8 cellular contexts compared by ENCODE assay signal in the genomic region with DNA sequence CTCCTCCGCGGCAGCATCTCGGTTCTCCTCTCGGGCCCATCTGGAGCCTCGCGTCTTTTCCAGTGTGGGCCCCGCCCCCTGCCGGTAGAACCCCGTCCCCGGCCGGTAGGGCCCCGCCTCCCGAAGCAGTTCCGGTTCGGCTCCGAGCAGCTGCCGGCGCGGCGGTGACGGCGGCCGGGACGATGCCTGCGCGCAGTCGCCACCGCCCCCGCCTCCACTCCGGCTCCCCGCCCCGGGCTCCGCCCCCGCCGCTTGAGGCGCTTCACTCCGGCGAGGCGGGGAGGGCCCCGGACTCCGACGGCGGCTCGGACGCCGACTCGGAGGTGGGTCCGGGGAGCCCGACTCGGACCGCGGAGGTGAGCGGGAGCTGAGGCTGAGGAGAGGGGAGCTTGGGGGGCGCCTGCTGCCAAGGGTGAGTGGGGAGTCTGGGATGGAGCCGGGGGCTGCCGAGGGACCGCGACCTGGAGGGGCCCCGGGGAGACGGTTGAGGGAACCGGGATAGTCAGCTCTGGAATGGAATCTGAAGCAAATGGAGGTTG. TPM values are rescaled to one million over a fixed set of nuclear protein-coding genes. Genes with fewer than 3 reads are reported as not detected.
A peak's percentile ranks its signal among the peaks of the same experiment; 100 is the strongest.
DNase-seq lines count a peak whose midpoint lies in the region; ATAC-seq and TF ChIP-seq lines count a peak whose summit lies in the region.

A gene (plus strand): TSS at position 290 of the 539 bp plus-strand sequence. CDS start 38,873 bp downstream, outside the sequence.

- POLR2A ChIA-PET in activated naive CD8-positive, alpha-beta T cell treated with anti-CD3 and anti-CD28 coated beads, Interleukin-2, amount 10 ng/mL, durations not matched to agents 7 days and 5 days (lab: Charles Lee), result interaction anchor here (0.6 to 4.3 kb wide), 14 partner anchors 16 to 1192 kb away, joined by 3 to 41 read pairs (median 3); a partner anchor contains a TSS

- peaks cover 43% of the 10 kb centered on the region for H3K4me1 Mint-ChIP-seq in activated naive CD8-positive, alpha-beta T cell treated with anti-CD3 and anti-CD28 coated beads, Interleukin-2, amount 10 ng/mL, durations not matched to agents 7 days and 5 days

- H3K4me3 ChIP-seq in NB4 (ENCODE audit: low read depth, low read length) (peak within 1 kb of the TSS; percentile 90), ovary (peak within 1 kb of the TSS; percentile 95), thoracic aorta (peak within 1 kb of the TSS; percentile 86)

- DNase-seq in EH (ENCODE audit: low read depth) (peak; percentile 97), GOT3 (lab: John Stamatoyannopoulos, UW) (peak; percentile 94), NB4 (ENCODE audit: low read depth) (peak; percentile 97), SW 1271 (lab: John Stamatoyannopoulos, UW) (peak; percentile 80 to 85), head of caudate nucleus (peak; percentile 87 to 98 (median 95)), ovary (peak; percentile 96 to 98 (median 97)), thoracic aorta (ENCODE audit: low spot score) (peak; percentile 93)
- peak; percentile 97 for DNase-seq in activated naive CD8-positive, alpha-beta T cell treated with anti-CD3 and anti-CD28 coated beads, Interleukin-2, amount 10 ng/mL, durations not matched to agents 7 days and 5 days

- H3K27ac ChIP-seq in ovary (peak within 1 kb of the TSS; percentile 83 to 96), thoracic aorta (peak within 1 kb of the TSS; percentile 99)

- TF ChIP-seq CTCF in NB4 (IDR thresholded peaks at IDR 0.05; ENCODE audit: low read depth, low read length) (no peak), ovary (IDR thresholded peaks at IDR 0.05) (peak in 2 of 3 donors; percentile 66 to 76), thoracic aorta (IDR thresholded peaks at IDR 0.05) (peak; percentile 62)

- no peaks in the 10 kb centered on the region for H3K9me3 ChIP-seq in ovary
- H3K9me3 ChIP-seq in thoracic aorta, result no peaks in the 10 kb centered on the region

- peak within 1 kb of the TSS; percentile 89 for H3K4me3 Mint-ChIP-seq in activated naive CD8-positive, alpha-beta T cell treated with anti-CD3 and anti-CD28 coated beads, Interleukin-2, amount 10 ng/mL, durations not matched to agents 7 days and 5 days

- TF ChIP-seq EP300 in ovary (IDR thresholded peaks at IDR 0.05), result no peak

- peak; percentile 31 for TF ChIP-seq POLR2A in NB4 (IDR thresholded peaks at IDR 0.05; ENCODE audit: extremely low read depth, insufficient read length)
- peak; percentile 89 for TF ChIP-seq POLR2A in ovary (IDR thresholded peaks at IDR 0.05)

- 0 to 1% (median 1%) methylated on average over 30 to 61 of the region's 61 CpGs for WGBS in ovary, 3 donors

- no peaks in the 10 kb centered on the region for H3K9me3 Mint-ChIP-seq in activated naive CD8-positive, alpha-beta T cell treated with anti-CD3 and anti-CD28 coated beads, Interleukin-2, amount 10 ng/mL, durations not matched to agents 7 days and 5 days

- H3K4me1 ChIP-seq in ovary (ENCODE audit: insufficient read depth) (peaks cover 10% of the 10 kb centered on the region), thoracic aorta (ENCODE audit: control insufficient read depth in 1 of 2, low read depth in 2 of 2) (peaks cover 16 to 44% of the 10 kb centered on the region in 2 donors)

- H3K27me3 Mint-ChIP-seq in activated naive CD8-positive, alpha-beta T cell treated with anti-CD3 and anti-CD28 coated beads, Interleukin-2, amount 10 ng/mL, durations not matched to agents 7 days and 5 days, result peaks cover 3% of the 10 kb centered on the region

- no peaks in the 10 kb centered on the region for H3K27me3 ChIP-seq in ovary
- H3K27me3 ChIP-seq in thoracic aorta (replicated peaks; ENCODE audit: insufficient read depth), result no peaks in the 10 kb centered on the region

- H3K36me3 Mint-ChIP-seq in activated naive CD8-positive, alpha-beta T cell treated with anti-CD3 and anti-CD28 coated beads, Interleukin-2, amount 10 ng/mL, durations not matched to agents 7 days and 5 days, result peaks cover 14% of the 10 kb centered on the region

- H3K27ac Mint-ChIP-seq in activated naive CD8-positive, alpha-beta T cell treated with anti-CD3 and anti-CD28 coated beads, Interleukin-2, amount 10 ng/mL, durations not matched to agents 7 days and 5 days, result peak within 1 kb of the TSS; percentile 91

- peak; percentile 87 for ATAC-seq in activated naive CD8-positive, alpha-beta T cell treated with anti-CD3 and anti-CD28 coated beads, Interleukin-2, amount 10 ng/mL, durations not matched to agents 7 days and 5 days (ENCODE audit: low read depth)
- ATAC-seq in thoracic aorta (ENCODE audit: insufficient number of reproducible peaks, low FRiP score, low read depth), result peak; percentile 90

- intact Hi-C loops in head of caudate nucleus (cut with DNase I), result loop anchor here (2.0 to 5.0 kb wide), 2 partner anchors 99 to 121 kb away; a partner anchor contains a TSS
- intact Hi-C loops in ovary (cut with DNase I), result loop anchor here in 3 of 4 donors (5.0 kb wide), 2 partner anchors 121 to 126 kb away; a partner anchor contains a TSS

- H3K36me3 ChIP-seq in ovary (no peaks in the 10 kb centered on the region), thoracic aorta (no peaks in the 10 kb centered on the region)

RNA-seq across cellular contexts. Expression of the gene that starts here (rescaled TPM):
- total RNA-seq in activated naive CD8-positive, alpha-beta T cell treated with anti-CD3 and anti-CD28 coated beads, Interleukin-2, amount 10 ng/mL, durations not matched to agents 7 days and 5 days, result 10 to 100 TPM; 21.0 to 22.7 TPM
- 10 to 100 TPM; 28.6 to 49.5 (median 32.9) TPM for total RNA-seq in ovary
- polyA plus RNA-seq in ovary, result 10 to 100 TPM; 13.2 to 15.2 TPM
- 10 to 100 TPM; 22.7 to 51.5 TPM for total RNA-seq in thoracic aorta

Comparison
In these comparisons a context has a peak if more than half of its experiments do, and no peak if none do; other contexts are left out.
1. Peak in every context shown above with its lines: DNase-seq, ATAC-seq, H3K4me3 ChIP-seq and H3K27ac ChIP-seq.